In the genomic region with DNA sequence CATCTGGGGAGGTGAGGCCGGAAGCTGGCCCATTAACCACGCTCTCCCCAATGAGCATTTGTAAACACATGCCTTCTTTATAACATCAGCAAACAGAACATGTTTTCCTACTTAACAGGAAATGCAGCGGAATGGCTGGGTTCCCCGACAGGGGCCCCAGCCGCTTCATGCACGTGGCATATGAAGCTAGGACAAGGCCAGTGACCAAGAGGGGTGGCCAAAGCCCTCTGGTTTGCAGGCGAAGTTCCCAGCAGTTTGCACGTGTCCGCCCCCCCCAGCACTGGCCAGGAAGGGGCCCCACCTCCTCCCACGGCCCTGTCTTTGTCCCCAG, we compare ENCODE assay signal across 1 cellular context.
TF ChIP-seq lines count a peak whose summit lies in the region.

No MANE protein-coding gene starts in this region.

TF ChIP-seq in HepG2, 621 proteins besides CTCF, POLR2A, EP300 and RAD21 (continued from another document and continues in another):
- peak; percentile 78 for TF ChIP-seq ZFX (CRISPR knock-in tag; IDR thresholded peaks at IDR 0.05; ENCODE audit: low read depth)
- peak; percentile 34 for TF ChIP-seq ZNF883 (CRISPR knock-in tag; IDR thresholded peaks at IDR 0.05; ENCODE audit: not compliant biosample characterization)
- TF ChIP-seq ZNF224 (CRISPR knock-in tag; IDR thresholded peaks at IDR 0.05) = no peak
- no peak for TF ChIP-seq CC2D1A (CRISPR knock-in tag; IDR thresholded peaks at IDR 0.05)
- peak; percentile 73; the same call in 1 of the 2 replicates for TF ChIP-seq SRY (CRISPR knock-in tag; IDR thresholded peaks at IDR 0.05)
- TF ChIP-seq ELF3 (CRISPR knock-in tag; IDR thresholded peaks at IDR 0.05) = peak; percentile 97
- peak; percentile 50; the same call in 1 of the 2 replicates for TF ChIP-seq PITX1 (CRISPR knock-in tag; IDR thresholded peaks at IDR 0.05)
- peak; percentile 76; the same call in 1 of the 2 replicates for TF ChIP-seq ZNF747 (CRISPR knock-in tag; IDR thresholded peaks at IDR 0.05; ENCODE audit: borderline replicate concordance)
- TF ChIP-seq TEAD3 (CRISPR knock-in tag; optimal IDR thresholded peaks at IDR 0.05; ENCODE audit: borderline replicate concordance) = peak; percentile 78
- TF ChIP-seq PHB2 (IDR thresholded peaks at IDR 0.05; ENCODE audit: partially characterized antibody) = no peak
- TF ChIP-seq, protein P1, sequence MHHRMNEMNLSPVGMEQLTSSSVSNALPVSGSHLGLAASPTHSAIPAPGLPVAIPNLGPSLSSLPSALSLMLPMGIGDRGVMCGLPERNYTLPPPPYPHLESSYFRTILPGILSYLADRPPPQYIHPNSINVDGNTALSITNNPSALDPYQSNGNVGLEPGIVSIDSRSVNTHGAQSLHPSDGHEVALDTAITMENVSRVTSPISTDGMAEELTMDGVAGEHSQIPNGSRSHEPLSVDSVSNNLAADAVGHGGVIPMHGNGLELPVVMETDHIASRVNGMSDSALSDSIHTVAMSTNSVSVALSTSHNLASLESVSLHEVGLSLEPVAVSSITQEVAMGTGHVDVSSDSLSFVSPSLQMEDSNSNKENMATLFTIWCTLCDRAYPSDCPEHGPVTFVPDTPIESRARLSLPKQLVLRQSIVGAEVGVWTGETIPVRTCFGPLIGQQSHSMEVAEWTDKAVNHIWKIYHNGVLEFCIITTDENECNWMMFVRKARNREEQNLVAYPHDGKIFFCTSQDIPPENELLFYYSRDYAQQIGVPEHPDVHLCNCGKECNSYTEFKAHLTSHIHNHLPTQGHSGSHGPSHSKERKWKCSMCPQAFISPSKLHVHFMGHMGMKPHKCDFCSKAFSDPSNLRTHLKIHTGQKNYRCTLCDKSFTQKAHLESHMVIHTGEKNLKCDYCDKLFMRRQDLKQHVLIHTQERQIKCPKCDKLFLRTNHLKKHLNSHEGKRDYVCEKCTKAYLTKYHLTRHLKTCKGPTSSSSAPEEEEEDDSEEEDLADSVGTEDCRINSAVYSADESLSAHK (CRISPR knock-in tag; IDR thresholded peaks at IDR 0.05; ENCODE audit: borderline replicate concordance) = no peak
- TF ChIP-seq KLF15 (CRISPR knock-in tag; IDR thresholded peaks at IDR 0.05; ENCODE audit: borderline replicate concordance) = no peak
- no peak for TF ChIP-seq NR3C1 (CRISPR knock-in tag; IDR thresholded peaks at IDR 0.05)
- TF ChIP-seq ZNF557 (CRISPR knock-in tag; IDR thresholded peaks at IDR 0.05) = no peak
- peak; percentile 48; the same call in 1 of the 2 replicates for TF ChIP-seq ZNF652 (CRISPR knock-in tag; IDR thresholded peaks at IDR 0.05; ENCODE audit: borderline replicate concordance, low read depth)
- TF ChIP-seq ELK4 (CRISPR knock-in tag; IDR thresholded peaks at IDR 0.05; ENCODE audit: borderline replicate concordance) = no peak
- TF ChIP-seq NFE2 (CRISPR knock-in tag; IDR thresholded peaks at IDR 0.05) = no peak
- peak; percentile 46; the same call in 1 of the 2 replicates for TF ChIP-seq KDM5B (CRISPR knock-in tag; IDR thresholded peaks at IDR 0.05; ENCODE audit: borderline replicate concordance)
- no peak for TF ChIP-seq SRSF1 (optimal IDR thresholded peaks at IDR 0.05; ENCODE audit: low read depth, low read length)
- TF ChIP-seq, protein P2, sequence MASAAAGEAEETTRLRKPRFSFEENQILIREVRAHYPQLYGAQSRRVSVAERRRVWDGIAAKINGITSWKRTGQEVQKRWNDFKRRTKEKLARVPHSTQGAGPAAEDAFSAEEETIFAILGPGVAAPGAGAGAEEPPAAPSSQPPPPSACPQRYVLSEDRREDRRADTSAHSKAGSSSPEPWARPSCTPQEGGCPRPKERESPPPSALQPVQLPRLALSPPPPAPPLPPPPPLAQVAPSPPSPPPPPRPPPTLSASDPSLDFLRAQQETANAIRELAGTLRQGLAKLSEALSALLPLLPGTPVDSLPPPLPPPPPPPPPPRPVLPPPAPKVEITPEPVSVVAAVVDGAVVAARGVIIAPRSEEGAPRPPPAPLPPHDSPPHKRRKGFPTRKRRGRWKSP (CRISPR knock-in tag; IDR thresholded peaks at IDR 0.05) = peak; percentile 87; the same call in 1 of the 2 replicates
- TF ChIP-seq ZNF430 (CRISPR knock-in tag; IDR thresholded peaks at IDR 0.05) = peak; percentile 97
- TF ChIP-seq, protein P3, sequence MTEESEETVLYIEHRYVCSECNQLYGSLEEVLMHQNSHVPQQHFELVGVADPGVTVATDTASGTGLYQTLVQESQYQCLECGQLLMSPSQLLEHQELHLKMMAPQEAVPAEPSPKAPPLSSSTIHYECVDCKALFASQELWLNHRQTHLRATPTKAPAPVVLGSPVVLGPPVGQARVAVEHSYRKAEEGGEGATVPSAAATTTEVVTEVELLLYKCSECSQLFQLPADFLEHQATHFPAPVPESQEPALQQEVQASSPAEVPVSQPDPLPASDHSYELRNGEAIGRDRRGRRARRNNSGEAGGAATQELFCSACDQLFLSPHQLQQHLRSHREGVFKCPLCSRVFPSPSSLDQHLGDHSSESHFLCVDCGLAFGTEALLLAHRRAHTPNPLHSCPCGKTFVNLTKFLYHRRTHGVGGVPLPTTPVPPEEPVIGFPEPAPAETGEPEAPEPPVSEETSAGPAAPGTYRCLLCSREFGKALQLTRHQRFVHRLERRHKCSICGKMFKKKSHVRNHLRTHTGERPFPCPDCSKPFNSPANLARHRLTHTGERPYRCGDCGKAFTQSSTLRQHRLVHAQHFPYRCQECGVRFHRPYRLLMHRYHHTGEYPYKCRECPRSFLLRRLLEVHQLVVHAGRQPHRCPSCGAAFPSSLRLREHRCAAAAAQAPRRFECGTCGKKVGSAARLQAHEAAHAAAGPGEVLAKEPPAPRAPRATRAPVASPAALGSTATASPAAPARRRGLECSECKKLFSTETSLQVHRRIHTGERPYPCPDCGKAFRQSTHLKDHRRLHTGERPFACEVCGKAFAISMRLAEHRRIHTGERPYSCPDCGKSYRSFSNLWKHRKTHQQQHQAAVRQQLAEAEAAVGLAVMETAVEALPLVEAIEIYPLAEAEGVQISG (CRISPR knock-in tag; IDR thresholded peaks at IDR 0.05) = peak; percentile 66
- TF ChIP-seq KAT7 (CRISPR knock-in tag; IDR thresholded peaks at IDR 0.05; ENCODE audit: borderline replicate concordance) = no peak
- peak; percentile 82 for TF ChIP-seq ZNF788 (CRISPR knock-in tag; IDR thresholded peaks at IDR 0.05; ENCODE audit: borderline replicate concordance)
- peak; percentile 99 for TF ChIP-seq ZNF605 (CRISPR knock-in tag; IDR thresholded peaks at IDR 0.05)
- TF ChIP-seq KDM4B (CRISPR knock-in tag; IDR thresholded peaks at IDR 0.05) = peak; percentile 90; the same call in 1 of the 2 replicates
- TF ChIP-seq GMEB2 (CRISPR knock-in tag; IDR thresholded peaks at IDR 0.05; ENCODE audit: low read depth) = no peak
- TF ChIP-seq NFATC3 (CRISPR knock-in tag; IDR thresholded peaks at IDR 0.05) = no peak; the same call in 1 of the 2 replicates
- TF ChIP-seq SAFB2 (CRISPR knock-in tag; IDR thresholded peaks at IDR 0.05; ENCODE audit: borderline replicate concordance, low read depth) = no peak
- TF ChIP-seq ZNF235 (CRISPR knock-in tag; IDR thresholded peaks at IDR 0.05; ENCODE audit: borderline replicate concordance) = no peak
- TF ChIP-seq ZBTB42 (CRISPR knock-in tag; IDR thresholded peaks at IDR 0.05) = no peak
- peak; percentile 27 for TF ChIP-seq ASH2L (IDR thresholded peaks at IDR 0.05; ENCODE audit: insufficient read length, low read depth, low read length)
- TF ChIP-seq NR2C2 (CRISPR knock-in tag; IDR thresholded peaks at IDR 0.05; ENCODE audit: borderline replicate concordance) = peak; percentile 27; the same call in 1 of the 2 replicates
- no peak for TF ChIP-seq FOXA1 (IDR thresholded peaks at IDR 0.05)
- peak; percentile 72 for TF ChIP-seq FOXA1 (CRISPR knock-in tag; IDR thresholded peaks at IDR 0.05)
- TF ChIP-seq ATM (IDR thresholded peaks at IDR 0.05; ENCODE audit: borderline replicate concordance) = no peak
- TF ChIP-seq SMAD3 (CRISPR knock-in tag; IDR thresholded peaks at IDR 0.05) = peak; percentile 91
- TF ChIP-seq, protein P4, sequence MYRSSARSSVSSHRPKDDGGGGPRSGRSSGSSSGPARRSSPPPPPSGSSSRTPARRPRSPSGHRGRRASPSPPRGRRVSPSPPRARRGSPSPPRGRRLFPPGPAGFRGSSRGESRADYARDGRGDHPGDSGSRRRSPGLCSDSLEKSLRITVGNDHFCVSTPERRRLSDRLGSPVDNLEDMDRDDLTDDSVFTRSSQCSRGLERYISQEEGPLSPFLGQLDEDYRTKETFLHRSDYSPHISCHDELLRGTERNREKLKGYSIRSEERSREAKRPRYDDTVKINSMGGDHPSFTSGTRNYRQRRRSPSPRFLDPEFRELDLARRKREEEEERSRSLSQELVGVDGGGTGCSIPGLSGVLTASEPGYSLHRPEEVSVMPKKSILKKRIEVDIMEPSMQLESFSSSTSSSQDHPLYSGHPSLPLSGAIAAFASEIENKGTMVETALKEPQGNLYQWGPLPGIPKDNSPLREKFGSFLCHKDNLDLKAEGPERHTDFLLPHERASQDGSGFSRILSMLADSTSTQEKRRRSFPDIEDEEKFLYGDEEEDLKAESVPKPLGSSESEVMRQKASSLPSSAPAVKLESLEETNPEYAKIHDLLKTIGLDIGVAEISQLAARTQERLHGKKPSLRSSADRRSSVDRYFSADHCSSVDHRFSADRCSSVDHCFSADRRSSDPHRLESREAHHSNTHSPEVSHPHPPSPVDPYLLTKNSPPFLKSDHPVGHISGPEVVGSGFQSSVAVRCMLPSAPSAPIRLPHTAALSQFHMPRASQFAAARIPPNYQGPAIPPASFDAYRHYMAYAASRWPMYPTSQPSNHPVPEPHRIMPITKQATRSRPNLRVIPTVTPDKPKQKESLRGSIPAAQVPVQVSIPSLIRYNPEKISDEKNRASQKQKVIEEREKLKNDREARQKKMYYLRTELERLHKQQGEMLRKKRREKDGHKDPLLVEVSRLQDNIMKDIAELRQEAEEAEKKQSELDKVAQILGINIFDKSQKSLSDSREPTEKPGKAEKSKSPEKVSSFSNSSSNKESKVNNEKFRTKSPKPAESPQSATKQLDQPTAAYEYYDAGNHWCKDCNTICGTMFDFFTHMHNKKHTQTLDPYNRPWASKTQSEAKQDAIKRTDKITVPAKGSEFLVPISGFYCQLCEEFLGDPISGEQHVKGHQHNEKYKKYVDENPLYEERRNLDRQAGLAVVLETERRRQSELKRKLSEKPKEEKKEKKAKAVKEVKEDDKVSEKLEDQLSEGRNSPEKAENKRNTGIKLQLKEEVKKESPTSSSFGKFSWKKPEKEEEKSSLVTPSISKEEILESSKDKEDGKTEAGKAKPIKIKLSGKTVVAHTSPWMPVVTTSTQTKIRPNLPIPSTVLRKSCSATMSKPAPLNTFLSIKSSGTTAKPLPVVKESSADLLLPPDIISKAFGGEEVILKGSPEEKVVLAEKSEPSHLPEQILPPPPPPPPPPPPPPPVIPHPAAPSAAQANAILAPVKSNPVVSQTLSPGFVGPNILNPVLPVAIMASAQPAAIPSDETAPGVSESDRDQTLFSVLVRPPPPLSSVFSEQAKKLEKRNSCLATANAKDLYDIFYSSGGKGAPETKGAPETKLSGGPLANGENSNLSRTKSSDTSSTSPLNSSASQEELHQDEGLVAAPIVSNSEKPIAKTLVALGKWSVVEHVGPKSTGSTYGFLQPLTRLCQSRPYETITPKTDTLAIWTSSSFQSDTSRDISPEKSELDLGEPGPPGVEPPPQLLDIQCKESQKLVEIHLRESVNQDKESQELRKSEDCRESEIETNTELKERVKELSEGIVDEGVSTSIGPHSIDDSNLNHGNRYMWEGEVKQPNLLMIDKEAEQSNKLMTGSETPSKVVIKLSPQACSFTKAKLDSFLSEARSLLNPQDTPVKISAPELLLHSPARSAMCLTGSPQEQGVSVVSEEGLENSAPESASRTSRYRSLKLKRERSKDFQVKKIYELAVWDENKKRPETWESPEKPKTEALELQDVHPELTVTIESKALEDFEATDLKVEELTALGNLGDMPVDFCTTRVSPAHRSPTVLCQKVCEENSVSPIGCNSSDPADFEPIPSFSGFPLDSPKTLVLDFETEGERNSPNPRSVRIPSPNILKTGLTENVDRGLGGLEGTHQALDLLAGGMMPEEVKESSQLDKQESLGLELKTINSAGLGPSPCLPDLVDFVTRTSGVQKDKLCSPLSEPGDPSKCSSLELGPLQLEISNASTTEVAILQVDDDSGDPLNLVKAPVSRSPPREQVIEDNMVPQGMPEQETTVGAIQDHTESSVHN (CRISPR knock-in tag; IDR thresholded peaks at IDR 0.05) = no peak
- peak; percentile 55; the same call in 1 of the 2 replicates for TF ChIP-seq ZIK1 (CRISPR knock-in tag; IDR thresholded peaks at IDR 0.05; ENCODE audit: borderline replicate concordance, low read depth)
- TF ChIP-seq JUN (CRISPR knock-in tag; IDR thresholded peaks at IDR 0.05) = peak; percentile 57; the same call in 1 of the 2 replicates
